25 cellular contexts compared by ENCODE assay signal in the genomic region with DNA sequence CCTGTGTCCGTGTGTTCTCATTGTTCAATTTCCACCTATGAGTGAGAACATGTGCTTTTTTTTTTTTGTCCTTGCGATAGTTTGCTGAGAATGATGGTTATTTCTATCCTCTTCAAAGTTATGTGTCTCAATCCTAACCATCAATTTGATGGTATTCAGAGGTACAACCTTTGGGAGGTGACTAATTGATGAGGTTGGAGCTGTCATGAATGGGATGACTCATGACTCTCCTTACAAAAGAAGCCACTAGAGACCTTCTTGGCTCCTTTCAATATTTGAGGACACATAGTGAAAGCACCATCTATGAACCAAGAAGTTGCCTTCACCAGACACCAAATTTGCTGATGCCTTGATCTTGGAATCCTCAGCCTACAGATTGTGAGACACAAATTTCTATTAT.
"Had no signal": no experiment of that assay in that cellular context is flagged by ENCODE, and none has a peak within 500 bp of the region (broad histone marks: within the 10 kb centered on the region; RNA-seq: fewer than 3 reads in every experiment).

No MANE protein-coding gene starts in this region.

- H3K27me3 ChIP-seq: adrenal gland, colonic mucosa had no signal

- H3K36me3 ChIP-seq: adrenal gland, colonic mucosa had no signal

- H3K4me3 ChIP-seq: adrenal gland, colonic mucosa had no signal

- H3K9me3 ChIP-seq: adrenal gland, colonic mucosa had no signal

- DNase-seq: activated CD4-positive, alpha-beta T cell treated with anti-CD3 and anti-CD28 coated beads for 48 hours; activated CD4-positive, alpha-beta T cell treated with anti-CD3 and anti-CD28 coated beads, Interleukin-2, amount 50 U/mL, for 4 hours; activated CD4-positive, CD25-positive, alpha-beta regulatory T cell treated with anti-CD3 and anti-CD28 coated beads, Interleukin-2, amount 50 U/mL, for 72 hours; activated CD8-positive, alpha-beta memory T cell treated with anti-CD3 and anti-CD28 coated beads, Interleukin-2, amount 50 U/mL, for 48 hours; activated CD8-positive, alpha-beta T cell treated with anti-CD3 and anti-CD28 coated beads, Interleukin-2, amount 10 ng/mL, durations not matched to agents 7 days and 5 days; activated naive CD4-positive, alpha-beta T cell treated with anti-CD3 and anti-CD28 coated beads, Interleukin-2, amount 50 U/mL, for 16 hours; activated naive CD8-positive, alpha-beta T cell treated with anti-CD3 and anti-CD28 coated beads, Interleukin-2, amount 10 ng/mL, durations not matched to agents 7 days and 5 days; activated T-cell treated with anti-CD3 and anti-CD28 coated beads, Interleukin-2, amount 50 U/mL, for 1 hour; adrenal gland; anterior cingulate cortex; caudate nucleus; colonic mucosa; MV-4-11; NCI-H1105; NCI-H1436; NCI-H187; NCI-H2081; NCI-H2171; NCI-H2227 treated with DMSO at 0.1 percent for 48 hours; NCI-H774; SHP77 treated with DMSO at 0.1 percent for 48 hours; T-helper 17 cell; T-helper 9 cell had no signal

- H3K4me1 ChIP-seq: adrenal gland, colonic mucosa had no signal

- H3K27ac ChIP-seq: adrenal gland, colonic mucosa had no signal

- ATAC-seq: activated CD8-positive, alpha-beta T cell treated with anti-CD3 and anti-CD28 coated beads, Interleukin-2, amount 10 ng/mL, durations not matched to agents 7 days and 5 days; Panc1; T-helper 17 cell; WTC11 had no signal
